ENCODE assay signal across 13 cellular contexts in the genomic region with DNA sequence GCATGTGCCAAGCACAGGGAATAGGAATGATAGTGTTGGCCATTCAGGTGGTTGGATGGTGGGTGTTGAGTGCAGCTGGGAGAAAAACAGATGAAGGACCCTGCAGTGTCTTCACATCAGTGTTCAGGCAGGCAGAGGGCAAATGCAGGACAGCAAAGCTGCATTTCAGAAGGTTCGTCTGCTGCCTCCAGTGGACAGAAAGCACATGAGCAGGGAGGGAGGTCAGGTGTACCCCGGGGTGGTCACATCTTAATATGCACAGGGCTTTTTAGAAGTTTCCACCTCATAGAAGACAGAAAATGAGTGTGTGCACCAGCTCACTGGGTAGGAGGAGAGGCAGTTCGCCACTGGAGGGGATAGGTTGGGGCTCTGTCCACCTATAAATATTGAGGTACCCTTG.
DNase-seq lines count a peak whose midpoint lies in the region; ATAC-seq and TF ChIP-seq lines count a peak whose summit lies in the region.
"Had no signal": no experiment of that assay in that cellular context is flagged by ENCODE, and none has a peak within 500 bp of the region (broad histone marks: within the 10 kb centered on the region; RNA-seq: fewer than 3 reads in every experiment).

No MANE protein-coding gene starts in this region.

- H3K4me1 ChIP-seq in OCI-LY1 (ENCODE audit: insufficient read depth, low read length, severe bottlenecking): no peaks in the 10 kb centered on the region
- no peaks in the 10 kb centered on the region for H3K4me1 ChIP-seq in foreskin keratinocyte
- H3K4me1 ChIP-seq in breast epithelium: peaks cover 0 to 2% of the 10 kb centered on the region in 2 donors

- DNase-seq in AG09309 (ENCODE audit: low read depth) (no peak), foreskin keratinocyte (no peak), GM19238 (ENCODE audit: insufficient read length, low spot score) (no peak), breast epithelium (ENCODE audit: low spot score in 2 of 2) (no peak), MCF 10A (ENCODE audit: unreplicated experiment) (no peak)
- DNase-seq: activated T-cell treated with anti-CD3 and anti-CD28 coated beads, Interleukin-2, amount 50 U/mL, for 48 hours; NCI-H2171 had no signal

- no peaks in the 10 kb centered on the region for H3K9me2 ChIP-seq in OCI-LY1 (ENCODE audit: low read depth, low read length)

- peaks cover 5% of the 10 kb centered on the region for H3K4me1 Mint-ChIP-seq in MCF 10A (ENCODE audit: insufficient read depth, unreplicated experiment)
- H3K4me1 Mint-ChIP-seq: stimulated activated memory B cell treated with anti-CD40 and anti-IgM and Interleukin-4, amounts not matched to agents 10 μg/mL and 1 μg/mL and 100 μg/mL, for 72 hours had no signal

- no peak overlapping the region for H3K9ac ChIP-seq in OCI-LY1 (ENCODE audit: low read length)

- no peak overlapping the region for H3K4me2 ChIP-seq in OCI-LY1 (ENCODE audit: low read length)

- peaks cover 15% of the 10 kb centered on the region for H3K9me3 Mint-ChIP-seq in MCF 10A (ENCODE audit: unreplicated experiment)

- no peak overlapping the region for H3K27ac ChIP-seq in OCI-LY1 (ENCODE audit: low read depth, low read length, poor library complexity, severe bottlenecking)
- H3K27ac ChIP-seq in foreskin keratinocyte: no peak overlapping the region
- H3K27ac ChIP-seq in breast epithelium: no peak overlapping the region
- H3K27ac ChIP-seq: skin epidermis, tibial nerve had no signal

- TF ChIP-seq POLR2A in breast epithelium (IDR thresholded peaks at IDR 0.05): no peak

- H4K20me1 ChIP-seq in OCI-LY1 (ENCODE audit: insufficient read depth, low read length): no peaks in the 10 kb centered on the region

- H3K36me3 Mint-ChIP-seq in MCF 10A (ENCODE audit: insufficient read depth, unreplicated experiment): peaks cover 5% of the 10 kb centered on the region
- H3K36me3 Mint-ChIP-seq: stimulated activated memory B cell treated with anti-CD40 and anti-IgM and Interleukin-4, amounts not matched to agents 10 μg/mL and 1 μg/mL and 100 μg/mL, for 72 hours had no signal

- ATAC-seq in foreskin keratinocyte (no peak), GM18511 (IDR thresholded peaks at IDR 0.05; ENCODE audit: unreplicated experiment) (no peak)
- ATAC-seq: stimulated activated memory B cell treated with anti-CD40 and anti-IgM and Interleukin-4, amounts not matched to agents 10 μg/mL and 1 μg/mL and 100 μg/mL, for 72 hours had no signal

- H3K36me3 ChIP-seq in OCI-LY1 (ENCODE audit: insufficient read depth, low read length) (no peaks in the 10 kb centered on the region), breast epithelium (no peaks in the 10 kb centered on the region)
- H3K36me3 ChIP-seq: tibial nerve had no signal

- H2AFZ ChIP-seq in OCI-LY1 (ENCODE audit: low read length): no peak overlapping the region

- H3K27me3 Mint-ChIP-seq in MCF 10A (ENCODE audit: insufficient read depth, unreplicated experiment): no peaks in the 10 kb centered on the region

- peak; percentile 7 for TF ChIP-seq CTCF in AG09309 (IDR thresholded peaks at IDR 0.05; ENCODE audit: control insufficient read depth, insufficient read depth, low read depth, low read length, missing control alignments)
- peak; percentile 37; the same call in 1 of the 2 replicates for TF ChIP-seq CTCF in GM12874 (IDR thresholded peaks at IDR 0.05; ENCODE audit: insufficient read depth, low read depth, low read length)
- peak; percentile 32 for TF ChIP-seq CTCF in OCI-LY1 (IDR thresholded peaks at IDR 0.05; ENCODE audit: low read length)
- TF ChIP-seq CTCF in foreskin keratinocyte (conservative IDR thresholded peaks at IDR 0.05): peak; percentile 17
- TF ChIP-seq CTCF in breast epithelium (IDR thresholded peaks at IDR 0.05): no peak
- TF ChIP-seq CTCF in MCF 10A (IDR thresholded peaks at IDR 0.05; ENCODE audit: unreplicated experiment): no peak

- CTCF ChIA-PET in MCF 10A (lab: Yijun Ruan, JAX): interaction anchor here (0.6 to 0.9 kb wide), 4 partner anchors 37 to 700 kb away, joined by 3 to 6 read pairs (median 4); no protein-coding TSS in a partner anchor

- no peaks in the 10 kb centered on the region for H3K79me2 ChIP-seq in OCI-LY1 (ENCODE audit: insufficient read depth, low read length)

- H3K27me3 ChIP-seq in OCI-LY1 (ENCODE audit: insufficient read depth, low read length) (no peaks in the 10 kb centered on the region), foreskin keratinocyte (no peaks in the 10 kb centered on the region), breast epithelium (no peaks in the 10 kb centered on the region)
- H3K27me3 ChIP-seq: tibial nerve had no signal

- no peaks in the 10 kb centered on the region for H3F3A ChIP-seq in OCI-LY1 (ENCODE audit: insufficient read depth, low read length)

- BruUV-seq in MCF 10A (replicated peaks; lab: Mats Ljungman, UMichigan): no TSS peak

- H3K27ac Mint-ChIP-seq in MCF 10A (ENCODE audit: low read depth, unreplicated experiment): no peak overlapping the region
- H3K27ac Mint-ChIP-seq: stimulated activated memory B cell treated with anti-CD40 and anti-IgM and Interleukin-4, amounts not matched to agents 10 μg/mL and 1 μg/mL and 100 μg/mL, for 72 hours had no signal

- no peaks in the 10 kb centered on the region for H3K9me3 ChIP-seq in OCI-LY1 (ENCODE audit: low read length)
- peaks cover 0 to 6% of the 10 kb centered on the region in 2 donors for H3K9me3 ChIP-seq in breast epithelium

- H3K4me3 ChIP-seq in AG09309 (ENCODE audit: control insufficient read depth, low read depth, low read length): no peak overlapping the region
- no peak overlapping the region for H3K4me3 ChIP-seq in OCI-LY1 (ENCODE audit: low read depth, low read length, poor library complexity, severe bottlenecking)
- no peak overlapping the region for H3K4me3 ChIP-seq in breast epithelium
- H3K4me3 ChIP-seq: skin epidermis, tibial nerve had no signal

- no peak overlapping the region for H3K4me3 Mint-ChIP-seq in MCF 10A (ENCODE audit: unreplicated experiment)
- H3K4me3 Mint-ChIP-seq: stimulated activated memory B cell treated with anti-CD40 and anti-IgM and Interleukin-4, amounts not matched to agents 10 μg/mL and 1 μg/mL and 100 μg/mL, for 72 hours had no signal

- intact Hi-C loops in breast epithelium (cut with DNase I; ENCODE audit: low total_unique reads) (no loop called here), MCF 10A (cut with micrococcal nuclease) (no loop called here)

- POLR2A ChIA-PET in MCF 10A (lab: Yijun Ruan, JAX): interaction anchor here (1.0 kb wide), 1 partner anchor 20 kb away, joined by 4 read pairs; no protein-coding TSS in a partner anchor

Comparison
In these comparisons a context has a peak if more than half of its experiments do, and no peak if none do; other contexts are left out.
1. CTCF ChIP-seq: peak in AG09309 (single experiment), GM12874 (single experiment), OCI-LY1 (single experiment) and foreskin keratinocyte (single experiment); none in breast epithelium (0 of 3) and MCF 10A (single experiment).